Comparison of ENCODE assay signal across 23 cellular contexts in genomic region chr19:33747273-33747672, GRCh38.
"Had no signal": no experiment of that assay in that cellular context is flagged by ENCODE, and none has a peak within 500 bp of the region (broad histone marks: within the 10 kb centered on the region; RNA-seq: fewer than 3 reads in every experiment).

No MANE protein-coding gene starts in this region.

- H3K9me3 ChIP-seq: colonic mucosa, esophagus squamous epithelium, gastrocnemius medialis, heart right ventricle, left lung, lower lobe of right lung, mucosa of descending colon had no signal

- H3K9me3 Mint-ChIP-seq: dendritic cell treated with granulocyte-macrophage colony-stimulating factor and Interleukin-4, amounts not matched to agents 40 ng/mL and 50 ng/mL, for 4 days; effector memory CD8-positive, alpha-beta T cell; endodermal cell; mesothelial cell of epicardium had no signal

- H3K27ac Mint-ChIP-seq: dendritic cell treated with granulocyte-macrophage colony-stimulating factor and Interleukin-4, amounts not matched to agents 40 ng/mL and 50 ng/mL, for 4 days; effector memory CD8-positive, alpha-beta T cell; endodermal cell; mesothelial cell of epicardium; naive B cell had no signal

- ATAC-seq: effector memory CD8-positive, alpha-beta T cell; gastrocnemius medialis; heart right ventricle; left cardiac atrium; left lung; left ventricle myocardium superior; lower lobe of right lung; mucosa of descending colon had no signal

- H3K27me3 ChIP-seq: colonic mucosa had no signal

- H3K36me3 Mint-ChIP-seq: mesothelial cell of epicardium, naive B cell had no signal

- H3K4me1 ChIP-seq: colonic mucosa, esophagus squamous epithelium, gastrocnemius medialis, heart right ventricle, left lung, lower lobe of right lung had no signal

- DNase-seq: colonic mucosa; cortex of kidney; effector CD8-positive, alpha-beta T cell; effector memory CD8-positive, alpha-beta T cell; endodermal cell; erythroblast; esophagus squamous epithelium; foreskin fibroblast; foreskin melanocyte; gastrocnemius medialis; head of caudate nucleus; heart right ventricle; hippocampal formation; left cardiac atrium; left lung; left ventricle myocardium superior; lower lobe of right lung; mesenchymal stem cell; mucosa of descending colon; naive B cell had no signal

- H3K27ac ChIP-seq: colonic mucosa, epithelial cell of prostate, esophagus squamous epithelium, gastrocnemius medialis, heart right ventricle, left lung, lower lobe of right lung had no signal

- H3K4me3 Mint-ChIP-seq: dendritic cell treated with granulocyte-macrophage colony-stimulating factor and Interleukin-4, amounts not matched to agents 40 ng/mL and 50 ng/mL, for 4 days; effector memory CD8-positive, alpha-beta T cell; endodermal cell; mesothelial cell of epicardium had no signal

- H3K4me3 ChIP-seq: colonic mucosa, esophagus squamous epithelium, gastrocnemius medialis, heart right ventricle, left lung, lower lobe of right lung, mucosa of descending colon had no signal

- H3K27me3 Mint-ChIP-seq: dendritic cell treated with granulocyte-macrophage colony-stimulating factor and Interleukin-4, amounts not matched to agents 40 ng/mL and 50 ng/mL, for 4 days had no signal

- H3K36me3 ChIP-seq: colonic mucosa, esophagus squamous epithelium, gastrocnemius medialis, heart right ventricle, left lung, lower lobe of right lung had no signal

- H3K4me1 Mint-ChIP-seq: endodermal cell, mesothelial cell of epicardium, naive B cell had no signal
